ENCODE assay signal across 1 cellular context in the genomic region with DNA sequence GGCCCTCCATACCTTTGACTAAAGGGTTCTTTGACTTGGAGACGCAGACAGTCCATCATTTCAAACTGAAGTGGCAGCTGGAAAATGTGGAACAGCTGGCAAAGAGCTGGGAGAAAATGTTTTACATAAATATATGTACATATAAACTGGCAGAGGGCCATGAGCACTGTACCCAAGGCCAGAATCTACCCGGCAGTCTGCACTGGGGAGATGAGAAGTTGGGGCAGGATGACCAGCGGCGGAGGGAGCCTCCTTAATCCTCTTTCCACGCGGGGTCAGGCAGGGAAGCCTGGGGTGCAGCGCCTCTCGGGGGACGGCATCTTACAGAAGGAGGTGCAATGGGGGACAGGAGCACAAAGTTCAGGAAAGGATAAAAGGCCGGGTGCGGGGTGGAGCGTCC.
TF ChIP-seq lines count a peak whose summit lies in the region.

No MANE protein-coding gene starts in this region.

TF ChIP-seq in HepG2, 621 proteins besides CTCF, POLR2A, EP300 and RAD21 (continued from another document):
- TF ChIP-seq MYC (CRISPR knock-in tag; IDR thresholded peaks at IDR 0.05; ENCODE audit: borderline replicate concordance) (no peak), XBP1 (CRISPR knock-in tag; IDR thresholded peaks at IDR 0.05) (no peak), NFKB2 (CRISPR knock-in tag; IDR thresholded peaks at IDR 0.05; ENCODE audit: borderline replicate concordance) (no peak), KAT2B (IDR thresholded peaks at IDR 0.05; ENCODE audit: borderline replicate concordance, low read depth, low read length) (no peak), NKX3-1 (CRISPR knock-in tag; IDR thresholded peaks at IDR 0.05) (no peak), FOXK1 (CRISPR knock-in tag; IDR thresholded peaks at IDR 0.05; ENCODE audit: borderline replicate concordance, low read depth) (no peak), ZNF253 (CRISPR knock-in tag; IDR thresholded peaks at IDR 0.05; ENCODE audit: borderline replicate concordance) (no peak), SMYD3 (CRISPR knock-in tag; IDR thresholded peaks at IDR 0.05) (no peak), MAFF (IDR thresholded peaks at IDR 0.05; ENCODE audit: low read depth, low read length) (no peak), SPEN (CRISPR knock-in tag; IDR thresholded peaks at IDR 0.05; ENCODE audit: low read depth) (no peak), HNRNPL (IDR thresholded peaks at IDR 0.05; ENCODE audit: low read depth, low read length) (no peak), NFKBIZ (CRISPR knock-in tag; IDR thresholded peaks at IDR 0.05) (no peak), BORCS8-MEF2B (CRISPR knock-in tag; IDR thresholded peaks at IDR 0.05) (no peak)
- TF ChIP-seq, protein P1, sequence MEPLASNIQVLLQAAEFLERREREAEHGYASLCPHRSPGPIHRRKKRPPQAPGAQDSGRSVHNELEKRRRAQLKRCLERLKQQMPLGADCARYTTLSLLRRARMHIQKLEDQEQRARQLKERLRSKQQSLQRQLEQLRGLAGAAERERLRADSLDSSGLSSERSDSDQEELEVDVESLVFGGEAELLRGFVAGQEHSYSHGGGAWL (CRISPR knock-in tag; IDR thresholded peaks at IDR 0.05): no peak
- TF ChIP-seq, protein P2, sequence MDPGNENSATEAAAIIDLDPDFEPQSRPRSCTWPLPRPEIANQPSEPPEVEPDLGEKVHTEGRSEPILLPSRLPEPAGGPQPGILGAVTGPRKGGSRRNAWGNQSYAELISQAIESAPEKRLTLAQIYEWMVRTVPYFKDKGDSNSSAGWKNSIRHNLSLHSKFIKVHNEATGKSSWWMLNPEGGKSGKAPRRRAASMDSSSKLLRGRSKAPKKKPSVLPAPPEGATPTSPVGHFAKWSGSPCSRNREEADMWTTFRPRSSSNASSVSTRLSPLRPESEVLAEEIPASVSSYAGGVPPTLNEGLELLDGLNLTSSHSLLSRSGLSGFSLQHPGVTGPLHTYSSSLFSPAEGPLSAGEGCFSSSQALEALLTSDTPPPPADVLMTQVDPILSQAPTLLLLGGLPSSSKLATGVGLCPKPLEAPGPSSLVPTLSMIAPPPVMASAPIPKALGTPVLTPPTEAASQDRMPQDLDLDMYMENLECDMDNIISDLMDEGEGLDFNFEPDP (CRISPR knock-in tag; conservative IDR thresholded peaks at IDR 0.05): no peak
- TF ChIP-seq, protein P3, sequence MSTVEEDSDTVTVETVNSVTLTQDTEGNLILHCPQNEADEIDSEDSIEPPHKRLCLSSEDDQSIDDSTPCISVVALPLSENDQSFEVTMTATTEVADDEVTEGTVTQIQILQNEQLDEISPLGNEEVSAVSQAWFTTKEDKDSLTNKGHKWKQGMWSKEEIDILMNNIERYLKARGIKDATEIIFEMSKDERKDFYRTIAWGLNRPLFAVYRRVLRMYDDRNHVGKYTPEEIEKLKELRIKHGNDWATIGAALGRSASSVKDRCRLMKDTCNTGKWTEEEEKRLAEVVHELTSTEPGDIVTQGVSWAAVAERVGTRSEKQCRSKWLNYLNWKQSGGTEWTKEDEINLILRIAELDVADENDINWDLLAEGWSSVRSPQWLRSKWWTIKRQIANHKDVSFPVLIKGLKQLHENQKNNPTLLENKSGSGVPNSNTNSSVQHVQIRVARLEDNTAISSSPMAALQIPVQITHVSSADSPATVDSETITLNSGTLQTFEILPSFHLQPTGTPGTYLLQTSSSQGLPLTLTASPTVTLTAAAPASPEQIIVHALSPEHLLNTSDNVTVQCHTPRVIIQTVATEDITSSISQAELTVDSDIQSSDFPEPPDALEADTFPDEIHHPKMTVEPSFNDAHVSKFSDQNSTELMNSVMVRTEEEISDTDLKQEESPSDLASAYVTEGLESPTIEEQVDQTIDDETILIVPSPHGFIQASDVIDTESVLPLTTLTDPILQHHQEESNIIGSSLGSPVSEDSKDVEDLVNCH (CRISPR knock-in tag; IDR thresholded peaks at IDR 0.05): no peak
- TF ChIP-seq, protein P4, sequence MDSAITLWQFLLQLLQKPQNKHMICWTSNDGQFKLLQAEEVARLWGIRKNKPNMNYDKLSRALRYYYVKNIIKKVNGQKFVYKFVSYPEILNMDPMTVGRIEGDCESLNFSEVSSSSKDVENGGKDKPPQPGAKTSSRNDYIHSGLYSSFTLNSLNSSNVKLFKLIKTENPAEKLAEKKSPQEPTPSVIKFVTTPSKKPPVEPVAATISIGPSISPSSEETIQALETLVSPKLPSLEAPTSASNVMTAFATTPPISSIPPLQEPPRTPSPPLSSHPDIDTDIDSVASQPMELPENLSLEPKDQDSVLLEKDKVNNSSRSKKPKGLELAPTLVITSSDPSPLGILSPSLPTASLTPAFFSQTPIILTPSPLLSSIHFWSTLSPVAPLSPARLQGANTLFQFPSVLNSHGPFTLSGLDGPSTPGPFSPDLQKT (CRISPR knock-in tag; IDR thresholded peaks at IDR 0.05; ENCODE audit: borderline replicate concordance): no peak
